In the genomic region with DNA sequence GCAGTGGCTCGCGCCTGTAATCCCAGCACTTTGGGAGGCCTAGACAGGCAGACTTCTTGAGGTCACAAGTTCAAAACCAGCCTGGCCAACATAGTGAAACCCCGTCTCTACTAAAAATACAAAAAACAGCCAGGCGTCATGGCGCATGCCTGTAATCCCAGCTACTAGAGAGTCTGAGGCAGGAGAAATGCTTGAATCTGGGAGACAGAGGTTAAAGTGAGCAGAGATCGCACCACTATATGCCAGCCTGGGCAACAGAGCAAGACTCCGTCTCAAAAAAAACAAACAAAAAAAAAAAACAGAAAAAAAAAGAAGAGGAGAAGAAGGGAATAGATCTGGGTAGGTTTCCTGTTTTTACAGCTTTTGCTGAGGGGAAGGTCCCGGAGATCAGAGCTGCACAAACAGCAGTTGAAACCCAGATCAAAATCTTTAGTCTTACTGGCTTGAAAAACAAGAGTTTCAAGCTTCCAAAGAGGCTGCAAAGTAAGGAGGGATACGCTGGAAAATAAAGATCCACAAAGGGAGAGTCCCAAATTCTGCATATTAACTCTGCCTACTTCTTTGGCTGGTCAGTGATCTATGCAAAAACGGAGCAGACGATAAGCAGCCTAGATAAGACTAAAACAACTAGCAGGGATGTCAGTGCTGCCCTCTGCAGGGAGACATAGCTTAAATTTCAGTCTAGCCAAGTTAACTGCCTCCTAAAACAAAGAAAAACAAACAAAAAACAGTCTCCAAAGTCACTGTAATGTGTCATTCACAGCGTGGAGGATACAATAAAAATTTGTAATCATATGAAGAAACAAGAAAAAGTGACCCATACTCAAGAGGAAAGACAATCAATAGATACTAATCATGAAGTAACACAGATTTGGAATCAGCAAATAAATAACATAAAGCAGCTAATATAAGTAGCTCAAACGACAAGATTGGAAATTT, we compare ENCODE assay signal across 1 cellular context.
TF ChIP-seq lines count a peak whose summit lies in the region.

No MANE protein-coding gene starts in this region.

TF ChIP-seq in K562, 482 proteins besides CTCF, POLR2A, EP300 and RAD21 (continued from another document and continues in another):
- TF ChIP-seq ZNF124 (CRISPR knock-in tag; IDR thresholded peaks at IDR 0.05) (no peak), ATF7 (IDR thresholded peaks at IDR 0.05) (0 out of 2 replicates have a peak, but pooled peaks have one; percentile 31), ZFP36 (IDR thresholded peaks at IDR 0.05; ENCODE audit: low read depth, low read length, partially characterized antibody) (no peak), SIN3A (IDR thresholded peaks at IDR 0.05; ENCODE audit: borderline replicate concordance in 2 of 2, control insufficient read depth in 1 of 2, low read depth in 2 of 2, low read length in 2 of 2) (no peak), TCFL5 (CRISPR knock-in tag; conservative IDR thresholded peaks at IDR 0.05) (no peak), HNRNPL (IDR thresholded peaks at IDR 0.05; ENCODE audit: low read depth, low read length) (no peak), NCOA6 (IDR thresholded peaks at IDR 0.05) (no peak), L3MBTL2 (IDR thresholded peaks at IDR 0.05) (0 out of 2 replicates have a peak, but pooled peaks have one; percentile 15), JUND (IDR thresholded peaks at IDR 0.05; ENCODE audit: borderline replicate concordance, low read depth, low read length) (peak; percentile 57; the same call in 1 of the 2 replicates), JUND (tag; IDR thresholded peaks at IDR 0.05; ENCODE audit: borderline replicate concordance, low read depth, low read length) (peak; percentile 44; the same call in 1 of the 3 replicates), RBM14 (IDR thresholded peaks at IDR 0.05; ENCODE audit: borderline replicate concordance, insufficient read depth, low read depth, low read length) (no peak), ZNF165 (CRISPR knock-in tag; IDR thresholded peaks at IDR 0.05; ENCODE audit: borderline replicate concordance) (no peak), FOXJ2 (tag; IDR thresholded peaks at IDR 0.05) (no peak), SMAD4 (CRISPR knock-in tag; conservative IDR thresholded peaks at IDR 0.05) (peak; percentile 99), ZEB2 (IDR thresholded peaks at IDR 0.05) (peak; percentile 15; the same call in 1 of the 2 replicates), ELF2 (CRISPR knock-in tag; IDR thresholded peaks at IDR 0.05) (no peak), PPARD (CRISPR knock-in tag; IDR thresholded peaks at IDR 0.05) (no peak), SMARCB1 (IDR thresholded peaks at IDR 0.05; ENCODE audit: insufficient read length, low read depth) (no peak), SMARCC2 (IDR thresholded peaks at IDR 0.05; ENCODE audit: low read depth) (peak; percentile 35; the same call in 1 of the 2 replicates), BMI1 (IDR thresholded peaks at IDR 0.05; ENCODE audit: low read length) (no peak), ZKSCAN8 (CRISPR knock-in tag; IDR thresholded peaks at IDR 0.05) (no peak), NBN (IDR thresholded peaks at IDR 0.05; ENCODE audit: low read depth) (0 out of 2 replicates have a peak, but pooled peaks have one; percentile 47), POLR2AphosphoS5 (IDR thresholded peaks at IDR 0.05; ENCODE audit: control insufficient read depth, insufficient read depth, low read depth, low read length) (no peak), BCOR (IDR thresholded peaks at IDR 0.05) (0 out of 2 replicates have a peak, but pooled peaks have one; percentile 13), CC2D1A (IDR thresholded peaks at IDR 0.05) (peak; percentile 50; the same call in 1 of the 2 replicates), PHB (CRISPR knock-in tag; IDR thresholded peaks at IDR 0.05) (no peak), BDP1 (IDR thresholded peaks at IDR 0.05; ENCODE audit: insufficient read depth, insufficient read length) (no peak), KDM4B (IDR thresholded peaks at IDR 0.05; ENCODE audit: borderline replicate concordance in 2 of 2, low read depth in 1 of 2) (no peak), FOXM1 (IDR thresholded peaks at IDR 0.05; ENCODE audit: low read depth) (peak; percentile 53; the same call in 1 of the 2 replicates), FOXM1 (CRISPR knock-in tag; IDR thresholded peaks at IDR 0.05; ENCODE audit: low read depth) (no peak), NFRKB (IDR thresholded peaks at IDR 0.05; ENCODE audit: low read depth) (no peak), KAT2B (IDR thresholded peaks at IDR 0.05; ENCODE audit: low read depth, low read length) (no peak), ZKSCAN1 (IDR thresholded peaks at IDR 0.05; ENCODE audit: low read depth, low read length) (no peak), TFAM (CRISPR knock-in tag; conservative IDR thresholded peaks at IDR 0.05) (no peak), DPF2 (IDR thresholded peaks at IDR 0.05) (peak; percentile 83), ZNF217 (CRISPR knock-in tag; IDR thresholded peaks at IDR 0.05) (no peak), THRAP3 (IDR thresholded peaks at IDR 0.05; ENCODE audit: borderline replicate concordance) (0 out of 2 replicates have a peak, but pooled peaks have one; percentile 72), POLR3G (IDR thresholded peaks at IDR 0.05; ENCODE audit: extremely low read depth, insufficient read length, insufficient replicate concordance) (no peak), HDGF (IDR thresholded peaks at IDR 0.05) (no peak), TEAD4 (IDR thresholded peaks at IDR 0.05; ENCODE audit: low read length) (peak; percentile 44; the same call in 1 of the 2 replicates), TEAD4 (CRISPR knock-in tag; IDR thresholded peaks at IDR 0.05; ENCODE audit: borderline replicate concordance) (no peak), HLTF (IDR thresholded peaks at IDR 0.05) (no peak), NCOA2 (IDR thresholded peaks at IDR 0.05; ENCODE audit: partially characterized antibody in 2 of 2) (no peak), MXI1 (IDR thresholded peaks at IDR 0.05; ENCODE audit: low read depth, low read length) (no peak), CREM (IDR thresholded peaks at IDR 0.05; ENCODE audit: low read depth) (0 out of 2 replicates have a peak, but pooled peaks have one; percentile 36)
- TF ChIP-seq, protein P1, sequence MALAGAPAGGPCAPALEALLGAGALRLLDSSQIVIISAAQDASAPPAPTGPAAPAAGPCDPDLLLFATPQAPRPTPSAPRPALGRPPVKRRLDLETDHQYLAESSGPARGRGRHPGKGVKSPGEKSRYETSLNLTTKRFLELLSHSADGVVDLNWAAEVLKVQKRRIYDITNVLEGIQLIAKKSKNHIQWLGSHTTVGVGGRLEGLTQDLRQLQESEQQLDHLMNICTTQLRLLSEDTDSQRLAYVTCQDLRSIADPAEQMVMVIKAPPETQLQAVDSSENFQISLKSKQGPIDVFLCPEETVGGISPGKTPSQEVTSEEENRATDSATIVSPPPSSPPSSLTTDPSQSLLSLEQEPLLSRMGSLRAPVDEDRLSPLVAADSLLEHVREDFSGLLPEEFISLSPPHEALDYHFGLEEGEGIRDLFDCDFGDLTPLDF (CRISPR knock-in tag; IDR thresholded peaks at IDR 0.05) = 0 out of 2 replicates have a peak, but pooled peaks have one; percentile 8
- TF ChIP-seq, protein P2, sequence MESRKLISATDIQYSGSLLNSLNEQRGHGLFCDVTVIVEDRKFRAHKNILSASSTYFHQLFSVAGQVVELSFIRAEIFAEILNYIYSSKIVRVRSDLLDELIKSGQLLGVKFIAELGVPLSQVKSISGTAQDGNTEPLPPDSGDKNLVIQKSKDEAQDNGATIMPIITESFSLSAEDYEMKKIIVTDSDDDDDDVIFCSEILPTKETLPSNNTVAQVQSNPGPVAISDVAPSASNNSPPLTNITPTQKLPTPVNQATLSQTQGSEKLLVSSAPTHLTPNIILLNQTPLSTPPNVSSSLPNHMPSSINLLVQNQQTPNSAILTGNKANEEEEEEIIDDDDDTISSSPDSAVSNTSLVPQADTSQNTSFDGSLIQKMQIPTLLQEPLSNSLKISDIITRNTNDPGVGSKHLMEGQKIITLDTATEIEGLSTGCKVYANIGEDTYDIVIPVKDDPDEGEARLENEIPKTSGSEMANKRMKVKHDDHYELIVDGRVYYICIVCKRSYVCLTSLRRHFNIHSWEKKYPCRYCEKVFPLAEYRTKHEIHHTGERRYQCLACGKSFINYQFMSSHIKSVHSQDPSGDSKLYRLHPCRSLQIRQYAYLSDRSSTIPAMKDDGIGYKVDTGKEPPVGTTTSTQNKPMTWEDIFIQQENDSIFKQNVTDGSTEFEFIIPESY (CRISPR knock-in tag; IDR thresholded peaks at IDR 0.05) = no peak
- TF ChIP-seq, protein P3, sequence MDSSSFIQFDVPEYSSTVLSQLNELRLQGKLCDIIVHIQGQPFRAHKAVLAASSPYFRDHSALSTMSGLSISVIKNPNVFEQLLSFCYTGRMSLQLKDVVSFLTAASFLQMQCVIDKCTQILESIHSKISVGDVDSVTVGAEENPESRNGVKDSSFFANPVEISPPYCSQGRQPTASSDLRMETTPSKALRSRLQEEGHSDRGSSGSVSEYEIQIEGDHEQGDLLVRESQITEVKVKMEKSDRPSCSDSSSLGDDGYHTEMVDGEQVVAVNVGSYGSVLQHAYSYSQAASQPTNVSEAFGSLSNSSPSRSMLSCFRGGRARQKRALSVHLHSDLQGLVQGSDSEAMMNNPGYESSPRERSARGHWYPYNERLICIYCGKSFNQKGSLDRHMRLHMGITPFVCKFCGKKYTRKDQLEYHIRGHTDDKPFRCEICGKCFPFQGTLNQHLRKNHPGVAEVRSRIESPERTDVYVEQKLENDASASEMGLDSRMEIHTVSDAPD (CRISPR knock-in tag; IDR thresholded peaks at IDR 0.05) = no peak
- TF ChIP-seq, protein P4, sequence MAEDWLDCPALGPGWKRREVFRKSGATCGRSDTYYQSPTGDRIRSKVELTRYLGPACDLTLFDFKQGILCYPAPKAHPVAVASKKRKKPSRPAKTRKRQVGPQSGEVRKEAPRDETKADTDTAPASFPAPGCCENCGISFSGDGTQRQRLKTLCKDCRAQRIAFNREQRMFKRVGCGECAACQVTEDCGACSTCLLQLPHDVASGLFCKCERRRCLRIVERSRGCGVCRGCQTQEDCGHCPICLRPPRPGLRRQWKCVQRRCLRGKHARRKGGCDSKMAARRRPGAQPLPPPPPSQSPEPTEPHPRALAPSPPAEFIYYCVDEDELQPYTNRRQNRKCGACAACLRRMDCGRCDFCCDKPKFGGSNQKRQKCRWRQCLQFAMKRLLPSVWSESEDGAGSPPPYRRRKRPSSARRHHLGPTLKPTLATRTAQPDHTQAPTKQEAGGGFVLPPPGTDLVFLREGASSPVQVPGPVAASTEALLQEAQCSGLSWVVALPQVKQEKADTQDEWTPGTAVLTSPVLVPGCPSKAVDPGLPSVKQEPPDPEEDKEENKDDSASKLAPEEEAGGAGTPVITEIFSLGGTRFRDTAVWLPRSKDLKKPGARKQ (CRISPR knock-in tag; IDR thresholded peaks at IDR 0.05) = 0 out of 2 replicates have a peak, but pooled peaks have one; percentile 27
- TF ChIP-seq, protein P5, sequence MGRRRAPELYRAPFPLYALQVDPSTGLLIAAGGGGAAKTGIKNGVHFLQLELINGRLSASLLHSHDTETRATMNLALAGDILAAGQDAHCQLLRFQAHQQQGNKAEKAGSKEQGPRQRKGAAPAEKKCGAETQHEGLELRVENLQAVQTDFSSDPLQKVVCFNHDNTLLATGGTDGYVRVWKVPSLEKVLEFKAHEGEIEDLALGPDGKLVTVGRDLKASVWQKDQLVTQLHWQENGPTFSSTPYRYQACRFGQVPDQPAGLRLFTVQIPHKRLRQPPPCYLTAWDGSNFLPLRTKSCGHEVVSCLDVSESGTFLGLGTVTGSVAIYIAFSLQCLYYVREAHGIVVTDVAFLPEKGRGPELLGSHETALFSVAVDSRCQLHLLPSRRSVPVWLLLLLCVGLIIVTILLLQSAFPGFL (CRISPR knock-in tag; IDR thresholded peaks at IDR 0.05) = no peak
- TF ChIP-seq, protein P6, sequence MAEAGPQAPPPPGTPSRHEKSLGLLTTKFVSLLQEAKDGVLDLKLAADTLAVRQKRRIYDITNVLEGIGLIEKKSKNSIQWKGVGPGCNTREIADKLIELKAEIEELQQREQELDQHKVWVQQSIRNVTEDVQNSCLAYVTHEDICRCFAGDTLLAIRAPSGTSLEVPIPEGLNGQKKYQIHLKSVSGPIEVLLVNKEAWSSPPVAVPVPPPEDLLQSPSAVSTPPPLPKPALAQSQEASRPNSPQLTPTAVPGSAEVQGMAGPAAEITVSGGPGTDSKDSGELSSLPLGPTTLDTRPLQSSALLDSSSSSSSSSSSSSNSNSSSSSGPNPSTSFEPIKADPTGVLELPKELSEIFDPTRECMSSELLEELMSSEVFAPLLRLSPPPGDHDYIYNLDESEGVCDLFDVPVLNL (CRISPR knock-in tag; IDR thresholded peaks at IDR 0.05; ENCODE audit: low read depth) = no peak
- TF ChIP-seq, protein P7, sequence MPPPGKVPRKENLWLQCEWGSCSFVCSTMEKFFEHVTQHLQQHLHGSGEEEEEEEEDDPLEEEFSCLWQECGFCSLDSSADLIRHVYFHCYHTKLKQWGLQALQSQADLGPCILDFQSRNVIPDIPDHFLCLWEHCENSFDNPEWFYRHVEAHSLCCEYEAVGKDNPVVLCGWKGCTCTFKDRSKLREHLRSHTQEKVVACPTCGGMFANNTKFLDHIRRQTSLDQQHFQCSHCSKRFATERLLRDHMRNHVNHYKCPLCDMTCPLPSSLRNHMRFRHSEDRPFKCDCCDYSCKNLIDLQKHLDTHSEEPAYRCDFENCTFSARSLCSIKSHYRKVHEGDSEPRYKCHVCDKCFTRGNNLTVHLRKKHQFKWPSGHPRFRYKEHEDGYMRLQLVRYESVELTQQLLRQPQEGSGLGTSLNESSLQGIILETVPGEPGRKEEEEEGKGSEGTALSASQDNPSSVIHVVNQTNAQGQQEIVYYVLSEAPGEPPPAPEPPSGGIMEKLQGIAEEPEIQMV (tag; conservative IDR thresholded peaks at IDR 0.05; ENCODE audit: low read depth) = 0 out of 2 replicates have a peak, but pooled peaks have one; percentile 4
- TF ChIP-seq, protein P8, sequence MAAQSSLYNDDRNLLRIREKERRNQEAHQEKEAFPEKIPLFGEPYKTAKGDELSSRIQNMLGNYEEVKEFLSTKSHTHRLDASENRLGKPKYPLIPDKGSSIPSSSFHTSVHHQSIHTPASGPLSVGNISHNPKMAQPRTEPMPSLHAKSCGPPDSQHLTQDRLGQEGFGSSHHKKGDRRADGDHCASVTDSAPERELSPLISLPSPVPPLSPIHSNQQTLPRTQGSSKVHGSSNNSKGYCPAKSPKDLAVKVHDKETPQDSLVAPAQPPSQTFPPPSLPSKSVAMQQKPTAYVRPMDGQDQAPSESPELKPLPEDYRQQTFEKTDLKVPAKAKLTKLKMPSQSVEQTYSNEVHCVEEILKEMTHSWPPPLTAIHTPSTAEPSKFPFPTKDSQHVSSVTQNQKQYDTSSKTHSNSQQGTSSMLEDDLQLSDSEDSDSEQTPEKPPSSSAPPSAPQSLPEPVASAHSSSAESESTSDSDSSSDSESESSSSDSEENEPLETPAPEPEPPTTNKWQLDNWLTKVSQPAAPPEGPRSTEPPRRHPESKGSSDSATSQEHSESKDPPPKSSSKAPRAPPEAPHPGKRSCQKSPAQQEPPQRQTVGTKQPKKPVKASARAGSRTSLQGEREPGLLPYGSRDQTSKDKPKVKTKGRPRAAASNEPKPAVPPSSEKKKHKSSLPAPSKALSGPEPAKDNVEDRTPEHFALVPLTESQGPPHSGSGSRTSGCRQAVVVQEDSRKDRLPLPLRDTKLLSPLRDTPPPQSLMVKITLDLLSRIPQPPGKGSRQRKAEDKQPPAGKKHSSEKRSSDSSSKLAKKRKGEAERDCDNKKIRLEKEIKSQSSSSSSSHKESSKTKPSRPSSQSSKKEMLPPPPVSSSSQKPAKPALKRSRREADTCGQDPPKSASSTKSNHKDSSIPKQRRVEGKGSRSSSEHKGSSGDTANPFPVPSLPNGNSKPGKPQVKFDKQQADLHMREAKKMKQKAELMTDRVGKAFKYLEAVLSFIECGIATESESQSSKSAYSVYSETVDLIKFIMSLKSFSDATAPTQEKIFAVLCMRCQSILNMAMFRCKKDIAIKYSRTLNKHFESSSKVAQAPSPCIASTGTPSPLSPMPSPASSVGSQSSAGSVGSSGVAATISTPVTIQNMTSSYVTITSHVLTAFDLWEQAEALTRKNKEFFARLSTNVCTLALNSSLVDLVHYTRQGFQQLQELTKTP (IDR thresholded peaks at IDR 0.05; ENCODE audit: low read depth in 1 of 2, partially characterized antibody in 2 of 2) = peak in 1 of 2 experiments; percentile 40
